In genomic region chr5:96619946-96620345, GRCh38 we compare ENCODE assay signal across 26 cellular contexts.
"Had no signal": no experiment of that assay in that cellular context is flagged by ENCODE, and none has a peak within 500 bp of the region (broad histone marks: within the 10 kb centered on the region; RNA-seq: fewer than 3 reads in every experiment).

No MANE protein-coding gene starts in this region.

- H3K27ac ChIP-seq: neutrophil, ovary, parathyroid adenoma, psoas muscle, right lobe of liver, sigmoid colon, stomach, thoracic aorta, thyroid gland, tibial nerve, upper lobe of left lung, vagina had no signal

- H3K4me3 ChIP-seq: ovary, psoas muscle, right lobe of liver, sigmoid colon, stomach, thoracic aorta, thyroid gland, tibial nerve, upper lobe of left lung, vagina had no signal

- H3K4me1 ChIP-seq: parathyroid adenoma, psoas muscle, sigmoid colon, thyroid gland, vagina had no signal

- ATAC-seq: naive thymus-derived CD8-positive, alpha-beta T cell; natural killer cell treated with Interleukin-12 subunit alpha and Interleukin-12 subunit beta and Interleukin-15 and Interleukin-18, amount 100 ng/mL, for 72 hours; psoas muscle; right lobe of liver; stimulated activated effector memory CD8-positive, alpha-beta T cell treated with anti-CD3 and anti-CD28 coated beads, Interleukin-12 subunit alpha, Interleukin-12 subunit beta, amount 100 ng/mL, for 72 hours; stimulated activated naive B cell treated with anti-CD40 and anti-IgM and Interleukin-4, amounts not matched to agents 10 μg/mL and 1 μg/mL and 100 μg/mL, for 72 hours had no signal

- H3K9me3 ChIP-seq: neutrophil, ovary, psoas muscle, right lobe of liver, sigmoid colon, stomach, thoracic aorta, thyroid gland, tibial nerve, upper lobe of left lung, vagina had no signal

- DNase-seq: naive thymus-derived CD8-positive, alpha-beta T cell; nephron progenitor cell; nucleus accumbens; ovary; posterior cingulate gyrus; psoas muscle; right lobe of liver; sigmoid colon; small intestine; stimulated activated CD4-positive, alpha-beta T cell treated with anti-CD3 and anti-CD28 coated beads, Interleukin-15, amount 100 ng/mL, for 24 hours; stimulated activated CD4-positive, alpha-beta T cell treated with anti-CD3 and anti-CD28 coated beads, Interleukin-2, amount 100 ng/mL, for 24 hours; stimulated activated CD4-positive, alpha-beta T cell treated with anti-CD3 and anti-CD28 coated beads, Interleukin-2, amount 100 ng/mL, for 48 hours; stimulated activated CD4-positive, alpha-beta T cell treated with anti-CD3 and anti-CD28 coated beads, Interleukin-4, amount 100 ng/mL, for 24 hours; stimulated activated naive B cell treated with anti-CD40 and anti-IgM and Interleukin-4, amounts not matched to agents 10 μg/mL and 1 μg/mL and 100 μg/mL, for 72 hours; stimulated activated naive CD4-positive, alpha-beta T cell treated with Interleukin-2 at 50 U/mL for 16 hours; stomach; thyroid gland; trophoblast cell; upper lobe of left lung had no signal

- H3K27me3 ChIP-seq: neutrophil, ovary, right lobe of liver, sigmoid colon, stomach, thyroid gland, tibial nerve, upper lobe of left lung, vagina had no signal

- H3K36me3 ChIP-seq: neutrophil, ovary, right lobe of liver, sigmoid colon, stomach, thoracic aorta, thyroid gland, tibial nerve, upper lobe of left lung, vagina had no signal
